7 cellular contexts compared by ENCODE assay signal in the genomic region with DNA sequence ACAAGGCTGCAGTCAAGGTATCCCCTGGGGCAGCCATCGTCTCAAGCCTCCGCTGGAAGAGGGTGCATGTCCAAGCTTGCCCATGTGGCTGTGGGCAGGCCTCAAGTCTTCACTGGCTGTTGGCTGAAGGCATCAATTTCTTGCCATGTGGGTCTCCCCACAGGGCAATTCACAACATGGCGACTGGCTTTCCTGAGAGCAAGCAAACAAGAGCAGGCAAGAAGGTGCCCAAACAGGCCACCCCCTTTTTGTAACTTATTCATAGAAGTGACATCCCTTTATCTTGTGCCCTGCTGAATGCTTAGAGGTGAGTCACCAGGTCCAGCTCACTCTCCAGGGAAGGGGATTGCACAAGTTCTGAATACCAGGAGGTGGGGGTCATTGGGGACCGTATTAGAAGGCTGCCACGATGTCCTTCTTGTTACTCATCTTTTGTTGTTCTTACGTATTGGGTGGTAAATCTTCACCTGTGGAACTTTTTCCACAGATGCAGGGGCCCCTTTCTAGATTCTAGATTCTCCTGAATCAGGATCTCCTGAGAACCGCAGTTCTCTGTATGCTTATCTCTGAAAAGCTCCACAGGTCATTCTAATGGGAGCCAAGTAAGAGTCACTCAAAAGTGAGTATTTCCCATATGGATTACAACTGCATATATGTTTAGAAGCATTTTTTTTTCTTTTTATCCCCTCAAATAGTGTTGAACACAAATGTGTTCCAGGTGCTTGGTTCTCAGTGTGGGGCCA. TPM values are rescaled to one million over a fixed set of nuclear protein-coding genes. Genes with fewer than 3 reads are reported as not detected.
DNase-seq lines count a peak whose midpoint lies in the region; ATAC-seq and TF ChIP-seq lines count a peak whose summit lies in the region.

No MANE protein-coding gene starts in this region.

- no peak for TF ChIP-seq POLR2A in suprapubic skin (IDR thresholded peaks at IDR 0.05)

- 50% methylated on average over 7 of the region's 7 CpGs for WGBS in hepatocyte (ENCODE audit: low lambda C conversion rate, missing lambda C conversion rate)
- 51% methylated on average over 7 of the region's 7 CpGs for whole genome bisulfite sequencing in suprapubic skin

- H2AFZ ChIP-seq in hepatocyte = peak overlapping the region; percentile 32

- no peak for TF ChIP-seq EP300 in suprapubic skin (IDR thresholded peaks at IDR 0.05)

- H3K36me3 ChIP-seq in adipocyte (ENCODE audit: control insufficient read depth, insufficient read depth, low read length, severe bottlenecking) (no peaks in the 10 kb centered on the region), hepatocyte (replicated peaks; ENCODE audit: insufficient read depth, low read depth) (no peaks in the 10 kb centered on the region), suprapubic skin (no peaks in the 10 kb centered on the region)

- H3K4me2 ChIP-seq in hepatocyte = peak overlapping the region; percentile 32

- peaks cover 29% of the 10 kb centered on the region for H3K4me1 ChIP-seq in adipocyte (ENCODE audit: control insufficient read depth, insufficient read depth, low read length)
- peaks cover 22% of the 10 kb centered on the region for H3K4me1 ChIP-seq in hepatocyte (ENCODE audit: insufficient read depth)
- peaks cover 25% of the 10 kb centered on the region for H3K4me1 ChIP-seq in suprapubic skin

- H3K9me2 ChIP-seq in hepatocyte (replicated peaks; ENCODE audit: insufficient read depth) = no peaks in the 10 kb centered on the region

- peak; percentile 85 for DNase-seq in HT-29 (ENCODE audit: low spot score)
- DNase-seq in adipocyte (ENCODE audit: low read depth) = peak; percentile 84
- peak; percentile 86 for DNase-seq in hepatocyte (ENCODE audit: low spot score)
- peak; percentile 70 to 76 for DNase-seq in suprapubic skin (ENCODE audit: low spot score in 2 of 2)
- no peak for DNase-seq in effector CD8-positive, alpha-beta T cell (lab: John Stamatoyannopoulos, UW)
- no peak for DNase-seq in NCI-H2081 treated with DMSO at 0.1 percent for 48 hours (lab: John Stamatoyannopoulos, UW)

- H4K20me1 ChIP-seq in hepatocyte (ENCODE audit: insufficient read depth, poor library complexity, severe bottlenecking) = no peaks in the 10 kb centered on the region

- no peaks in the 10 kb centered on the region for H3K27me3 ChIP-seq in adipocyte (replicated peaks; ENCODE audit: control insufficient read depth, insufficient read depth, low read length)
- no peaks in the 10 kb centered on the region for H3K27me3 ChIP-seq in hepatocyte
- no peaks in the 10 kb centered on the region for H3K27me3 ChIP-seq in suprapubic skin

- peak overlapping the region; percentile 1 for H3K9ac ChIP-seq in adipocyte (ENCODE audit: low read length)

- H3K4me3 ChIP-seq in adipocyte (ENCODE audit: low read length) = no peak overlapping the region
- no peak overlapping the region for H3K4me3 ChIP-seq in hepatocyte
- no peak overlapping the region for H3K4me3 ChIP-seq in suprapubic skin

- no peak for ATAC-seq in GM21423 (IDR thresholded peaks at IDR 0.05; ENCODE audit: unreplicated experiment)

- TF ChIP-seq CTCF in hepatocyte (IDR thresholded peaks at IDR 0.05; ENCODE audit: poor library complexity) (no peak), suprapubic skin (IDR thresholded peaks at IDR 0.05) (no peak)

- H3K27ac ChIP-seq in hepatocyte (peak overlapping the region; percentile 92), suprapubic skin (peak overlapping the region; percentile 80)

- H3K9me3 ChIP-seq in adipocyte (ENCODE audit: control insufficient read depth, low read length) = peaks cover 5% of the 10 kb centered on the region
- H3K9me3 ChIP-seq in hepatocyte (ENCODE audit: low read depth) = no peaks in the 10 kb centered on the region
- no peaks in the 10 kb centered on the region for H3K9me3 ChIP-seq in suprapubic skin

- no peaks in the 10 kb centered on the region for H3K79me2 ChIP-seq in hepatocyte

RNA-seq across cellular contexts. Expression of gene MICAL2, which starts 44.2 kb away (rescaled TPM):
- total RNA-seq in HT-29 (2014; rRNA removed; shearing (Covaris generic)) = 150 and 153 TPM in 2 replicates
- total RNA-seq in hepatocyte (55.6 and 56.0 TPM in 2 replicates), suprapubic skin (100 to 1,000 TPM; 117 to 232 (median 164) TPM)
- polyA plus RNA-seq in hepatocyte = 36.8 and 55.8 TPM in 2 replicates

RNA-seq across cellular contexts. Expression of gene DKK3, which starts 57.8 kb away (rescaled TPM):
- not detected in 2 replicates for total RNA-seq in HT-29 (2014; rRNA removed; shearing (Covaris generic))
- total RNA-seq in hepatocyte = 66.6 and 71.3 TPM in 2 replicates
- polyA plus RNA-seq in hepatocyte = 64.3 and 66.0 TPM in 2 replicates
- 100 to 1,000 TPM; 105 to 152 (median 137) TPM for total RNA-seq in suprapubic skin

Comparison
In these comparisons a context has a peak if more than half of its experiments do, and no peak if none do; other contexts are left out.
1. DNase-seq: peak in HT-29 (single experiment), adipocyte (single experiment), hepatocyte (single experiment) and suprapubic skin (2 of 2); none in effector CD8-positive, alpha-beta T cell (single experiment) and NCI-H2081 treated with DMSO at 0.1 percent for 48 hours (single experiment).
2. RNA of gene DKK3, which starts 57.8 kb away (total RNA-seq): 105 to 152 TPM in suprapubic skin and 66.6 to 71.3 TPM in hepatocyte; not detected in HT-29; every median in the first group is over 10 times any median in the second.